Comparison of ENCODE assay signal across 8 cellular contexts in genomic region chr19:1652471-1653299, GRCh38. TPM values are rescaled to one million over a fixed set of nuclear protein-coding genes. Genes with fewer than 3 reads are reported as not detected.
DNase-seq lines count a peak whose midpoint lies in the region; TF ChIP-seq lines count a peak whose summit lies in the region.

Gene TCF3, minus strand, starts transcription at chr19:1652615. Its CDS starts 2,367 bp downstream, at chr19:1650248.

- no peak for TF ChIP-seq CTCF in HFF-Myc (IDR thresholded peaks at IDR 0.05; ENCODE audit: low read depth, low read length, missing control alignments)

- H3K27me3 ChIP-seq in neuron (ENCODE audit: insufficient read depth, low read length) (peaks cover 14% of the 10 kb centered on the region), subcutaneous abdominal adipose tissue (ENCODE audit: control insufficient read depth in 5 of 5, insufficient read depth in 4 of 5, low read length in 5 of 5) (peaks cover 0 to 2% (median 0%) of the 10 kb centered on the region in 5 donors)

- H3K36me3 ChIP-seq in neuron (ENCODE audit: insufficient read depth, low read length): peaks cover 26% of the 10 kb centered on the region
- peaks cover 0 to 18% (median 4%) of the 10 kb centered on the region in 5 donors for H3K36me3 ChIP-seq in subcutaneous abdominal adipose tissue (ENCODE audit: control insufficient read depth in 5 of 5, insufficient read depth in 5 of 5, low read length in 5 of 5)

- H3K4me3 ChIP-seq in HFF-Myc (replicated peaks; ENCODE audit: low read depth, low read length) (peak within 1 kb of the TSS; percentile 82), neuron (ENCODE audit: low read length) (peak within 1 kb of the TSS; percentile 97), subcutaneous abdominal adipose tissue (ENCODE audit: low read depth in 1 of 5, low read length in 5 of 5) (peak within 1 kb of the TSS; percentile 50 to 82 (median 71))

- H2AFZ ChIP-seq in neuron (ENCODE audit: low read depth, low read length): peak within 1 kb of the TSS; percentile 42

- CTCF ChIA-PET in activated naive CD4-positive, alpha-beta T cell treated with anti-CD3 and anti-CD28 coated beads for 36 hours (lab: Charles Lee): interaction anchor here (1.3 kb wide), 1 partner anchor 19 kb away, joined by 3 read pairs; no protein-coding TSS in a partner anchor

- peak within 1 kb of the TSS in 4 of 5 donors; percentile 70 to 99 (median 98) for H3K9ac ChIP-seq in subcutaneous abdominal adipose tissue (ENCODE audit: low read length in 5 of 5)

- intact Hi-C loops in activated naive CD4-positive, alpha-beta T cell treated with anti-CD3 and anti-CD28 coated beads for 36 hours (cut with micrococcal nuclease): loop anchor here (1.0 to 5.0 kb wide), 4 partner anchors 47 to 445 kb away; partner anchors contain the start of genes DAZAP1, IZUMO4, MOB3A and PCSK4

- H3K4me1 ChIP-seq in neuron (ENCODE audit: insufficient read depth, low read length): peaks cover 12% of the 10 kb centered on the region
- H3K4me1 ChIP-seq in subcutaneous abdominal adipose tissue (ENCODE audit: control insufficient read depth in 5 of 5, insufficient read depth in 5 of 5, low read length in 5 of 5): peaks cover 1 to 18% (median 15%) of the 10 kb centered on the region in 5 donors

- peak within 1 kb of the TSS; percentile 82 for H3K4me3 Mint-ChIP-seq in activated naive CD4-positive, alpha-beta T cell treated with anti-CD3 and anti-CD28 coated beads for 36 hours

- H3K36me3 Mint-ChIP-seq in activated naive CD4-positive, alpha-beta T cell treated with anti-CD3 and anti-CD28 coated beads for 36 hours (ENCODE audit: low read depth): no peaks in the 10 kb centered on the region

- peak; percentile 99 for DNase-seq in GM03348 (ENCODE audit: low spot score)
- DNase-seq in HFF-Myc (ENCODE audit: extremely low read depth, low read depth): peak; percentile 96
- peak; percentile 99 for DNase-seq in NAMALWA (ENCODE audit: low spot score)
- DNase-seq in SK-N-DZ (ENCODE audit: low spot score): peak; percentile 99
- peak; percentile 98 for DNase-seq in activated naive CD4-positive, alpha-beta T cell treated with anti-CD3 and anti-CD28 coated beads for 36 hours
- DNase-seq in foreskin melanocyte: peak; percentile 98

- H3K9me3 ChIP-seq in neuron (ENCODE audit: low read length): peaks cover 2% of the 10 kb centered on the region
- no peaks in the 10 kb centered on the region for H3K9me3 ChIP-seq in subcutaneous abdominal adipose tissue (ENCODE audit: control insufficient read depth in 5 of 5, low read length in 5 of 5)

- H3K27me3 Mint-ChIP-seq in activated naive CD4-positive, alpha-beta T cell treated with anti-CD3 and anti-CD28 coated beads for 36 hours (ENCODE audit: low read depth): no peaks in the 10 kb centered on the region

- H3K9me3 Mint-ChIP-seq in activated naive CD4-positive, alpha-beta T cell treated with anti-CD3 and anti-CD28 coated beads for 36 hours: no peaks in the 10 kb centered on the region

- H3K4me1 Mint-ChIP-seq in activated naive CD4-positive, alpha-beta T cell treated with anti-CD3 and anti-CD28 coated beads for 36 hours (ENCODE audit: low read depth): peaks cover 19% of the 10 kb centered on the region

- peak within 1 kb of the TSS; percentile 89 for H3K27ac Mint-ChIP-seq in activated naive CD4-positive, alpha-beta T cell treated with anti-CD3 and anti-CD28 coated beads for 36 hours

- peak within 1 kb of the TSS; percentile 95 for H3K27ac ChIP-seq in subcutaneous abdominal adipose tissue (ENCODE audit: low read depth, low read length)

RNA-seq across cellular contexts. Expression of gene TCF3, which starts in this region (rescaled TPM):
- 200 and 201 TPM in 2 replicates for polyA plus RNA-seq in SK-N-DZ (2014; cell fraction: cytosol; rRNA removed)
- polyA plus RNA-seq in SK-N-DZ (2014; cell fraction: nucleus; rRNA removed): 331 and 334 TPM in 2 replicates
- 10 to 100 TPM; 84.8 to 86.7 TPM for total RNA-seq in activated naive CD4-positive, alpha-beta T cell treated with anti-CD3 and anti-CD28 coated beads for 36 hours

Comparison
In these comparisons a context has a peak if more than half of its experiments do, and no peak if none do; other contexts are left out.
1. Peak in every context shown above with its lines: DNase-seq, H3K4me3 ChIP-seq and H3K27ac ChIP-seq.